In genomic region chr2:127685410-127686110, GRCh38 we compare ENCODE assay signal across 21 cellular contexts. TPM values are rescaled to one million over a fixed set of nuclear protein-coding genes. Genes with fewer than 3 reads are reported as not detected.
DNase-seq lines count a peak whose midpoint lies in the region; ATAC-seq, FAIRE-seq and TF ChIP-seq lines count a peak whose summit lies in the region.
"Had no signal": no experiment of that assay in that cellular context is flagged by ENCODE, and none has a peak within 500 bp of the region (broad histone marks: within the 10 kb centered on the region; RNA-seq: fewer than 3 reads in every experiment).

No MANE protein-coding gene starts in this region.

- peaks cover 22 to 27% of the 10 kb centered on the region in 2 experiments for H3K9me3 Mint-ChIP-seq in H9
- H3K9me3 Mint-ChIP-seq in activated CD8-positive, alpha-beta T cell treated with anti-CD3 and anti-CD28 coated beads, Interleukin-2, amount 10 ng/mL, durations not matched to agents 7 days and 5 days (ENCODE audit: insufficient read depth) = peaks cover 10% of the 10 kb centered on the region

- H3K9me1 ChIP-seq in K562 (ENCODE audit: control insufficient read depth, insufficient read depth, low read length) = no peaks in the 10 kb centered on the region

- H3K4me3 ChIP-seq in K562 (no peak overlapping the region), mesenchymal stem cell (ENCODE audit: insufficient read depth in 1 of 2, low read depth in 1 of 2, low read length in 2 of 2) (no peak overlapping the region), smooth muscle cell (no peak overlapping the region)
- H3K4me3 ChIP-seq: BLaER1 had no signal

- H3T11ph ChIP-seq in H9 (ENCODE audit: low read length) = no peak overlapping the region

- intact Hi-C loops in K562 (cut with micrococcal nuclease) = no loop called here

- H3K27ac Mint-ChIP-seq in H9 = no peak overlapping the region
- no peak overlapping the region for H3K27ac Mint-ChIP-seq in activated CD8-positive, alpha-beta T cell treated with anti-CD3 and anti-CD28 coated beads, Interleukin-2, amount 10 ng/mL, durations not matched to agents 7 days and 5 days
- H3K27ac Mint-ChIP-seq: CD8-positive, alpha-beta memory T cell had no signal

- WGBS in K562 (ENCODE audit: insufficient coverage, low coverage, missing lambda C conversion rate) = 7% methylated on average over 8 of the region's 8 CpGs
- 81% methylated on average over 8 of the region's 8 CpGs for WGBS in mesenchymal stem cell
- 37% methylated on average over 8 of the region's 8 CpGs for WGBS in smooth muscle cell (ENCODE audit: low lambda C conversion rate)
- WGBS in H9 (ENCODE audit: extremely low coverage, insufficient read length, low lambda C conversion rate) = no CpG with 5 or more reads among the region's 8 CpGs

- no peaks in the 10 kb centered on the region for H3K36me3 ChIP-seq in K562 (ENCODE audit: control insufficient read depth, insufficient read depth, low read length)
- no peaks in the 10 kb centered on the region for H3K36me3 ChIP-seq in mesenchymal stem cell (ENCODE audit: control insufficient read depth in 1 of 2, insufficient read depth in 2 of 2, low read depth in 1 of 2, low read length in 2 of 2)
- no peaks in the 10 kb centered on the region for H3K36me3 ChIP-seq in smooth muscle cell (ENCODE audit: low read depth)

- DNase-seq in NCI-H82 (lab: John Stamatoyannopoulos, UW) = peak; percentile 76
- no peak for DNase-seq in NCI-H82 treated with DMSO at 0.1 percent for 48 hours (lab: John Stamatoyannopoulos, UW; ENCODE audit: unreplicated experiment)
- DNase-seq in K562 (ENCODE audit: extremely low read depth in 1 of 4, low spot score in 3 of 4) = peak in 1 of 4 experiments; percentile 3
- DNase-seq in mesenchymal stem cell = no peak
- DNase-seq in smooth muscle cell (lab: John Stamatoyannopoulos, UW; ENCODE audit: unreplicated experiment) = no peak
- no peak for DNase-seq in H9
- DNase-seq in activated CD8-positive, alpha-beta T cell treated with anti-CD3 and anti-CD28 coated beads, Interleukin-2, amount 10 ng/mL, durations not matched to agents 7 days and 5 days = no peak
- no peak for DNase-seq in stimulated activated naive CD4-positive, alpha-beta T cell treated with Interleukin-2 at 50 U/mL for 16 hours (lab: John Stamatoyannopoulos, UW)
- DNase-seq: CD8-positive, alpha-beta memory T cell; H7; Karpas-422; NCI-H1105 treated with DMSO at 0.1 percent for 48 hours; NCI-H187 treated with DMSO at 0.1 percent for 48 hours; NCI-H446 treated with DMSO at 0.1 percent for 48 hours; NCI-H774; SHP77 treated with DMSO at 0.1 percent for 48 hours had no signal

- POLR2A ChIA-PET in K562 (lab: Yijun Ruan, JAX) = no interaction called here
- POLR2A ChIA-PET in activated CD8-positive, alpha-beta T cell treated with anti-CD3 and anti-CD28 coated beads, Interleukin-2, amount 10 ng/mL, durations not matched to agents 7 days and 5 days (lab: Charles Lee) = no interaction called here

- H4K91ac ChIP-seq in mesenchymal stem cell (ENCODE audit: low read length) (no peak overlapping the region), H9 (ENCODE audit: insufficient read length, low read depth, low read length) (no peak overlapping the region)

- no peak for TF ChIP-seq EP300 in K562 (IDR thresholded peaks at IDR 0.05; ENCODE audit: low read length)

- TF ChIP-seq CTCF in K562 (IDR thresholded peaks at IDR 0.05 in 2 of 3, conservative IDR thresholded peaks at IDR 0.05 in 1 of 3; ENCODE audit: insufficient read depth in 2 of 3, low read depth in 1 of 3, low read length in 3 of 3) (no peak), smooth muscle cell (IDR thresholded peaks at IDR 0.05; ENCODE audit: borderline replicate concordance, insufficient read depth, poor library complexity, severe bottlenecking) (no peak), H9 (conservative IDR thresholded peaks at IDR 0.05) (no peak)

- H3K79me2 ChIP-seq in K562 (ENCODE audit: control insufficient read depth, insufficient read depth, low read length) (no peaks in the 10 kb centered on the region), smooth muscle cell (ENCODE audit: low read depth) (no peaks in the 10 kb centered on the region), H9 (ENCODE audit: insufficient read depth, low read length) (no peaks in the 10 kb centered on the region)

- no peak overlapping the region for H2BK20ac ChIP-seq in H9 (ENCODE audit: low read depth, low read length, poor library complexity, severe bottlenecking)

- no peak for FAIRE-seq in K562 (lab: Jason Lieb, UNC)
- FAIRE-seq: HepG2, RCC 7860 had no signal

- no peak overlapping the region; the same call in 1 of the 2 replicates for H3K4me2 ChIP-seq in K562 (ENCODE audit: insufficient read depth, low read length)
- H3K4me2 ChIP-seq in mesenchymal stem cell (ENCODE audit: low read length, poor library complexity, severe bottlenecking) = no peak overlapping the region
- H3K4me2 ChIP-seq in smooth muscle cell = peak overlapping the region; percentile 6
- no peak overlapping the region for H3K4me2 ChIP-seq in H9 (ENCODE audit: insufficient read depth, insufficient read length, low read length)
- H3K4me2 ChIP-seq: BLaER1 had no signal

- peaks cover 6 to 13% of the 10 kb centered on the region in 2 experiments for H3K4me1 Mint-ChIP-seq in H9
- H3K4me1 Mint-ChIP-seq in activated CD8-positive, alpha-beta T cell treated with anti-CD3 and anti-CD28 coated beads, Interleukin-2, amount 10 ng/mL, durations not matched to agents 7 days and 5 days (ENCODE audit: low read depth) = peaks cover 2% of the 10 kb centered on the region
- H3K4me1 Mint-ChIP-seq: CD8-positive, alpha-beta memory T cell had no signal

- H2BK5ac ChIP-seq in mesenchymal stem cell (ENCODE audit: low read depth, low read length, poor library complexity, severe bottlenecking) = no peak overlapping the region
- H2BK5ac ChIP-seq in H9 (ENCODE audit: insufficient read length, low read length) = no peak overlapping the region

- no peak overlapping the region for H3K4me3 Mint-ChIP-seq in H9
- no peak overlapping the region for H3K4me3 Mint-ChIP-seq in activated CD8-positive, alpha-beta T cell treated with anti-CD3 and anti-CD28 coated beads, Interleukin-2, amount 10 ng/mL, durations not matched to agents 7 days and 5 days
- H3K4me3 Mint-ChIP-seq: CD8-positive, alpha-beta memory T cell had no signal

- H2BK12ac ChIP-seq in mesenchymal stem cell (ENCODE audit: low read length in 2 of 2) (no peak overlapping the region), H9 (ENCODE audit: insufficient read length, low read depth, low read length) (no peak overlapping the region)

- no TSS peak for BruUV-seq in K562 (replicated peaks; lab: Mats Ljungman, UMichigan)

- H3K9me3 ChIP-seq in K562 (replicated peaks; ENCODE audit: control insufficient read depth, insufficient read depth, low read depth, low read length) (peaks cover 7% of the 10 kb centered on the region; the same call in 1 of the 2 replicates), mesenchymal stem cell (ENCODE audit: control insufficient read depth, low read length) (peaks cover 11% of the 10 kb centered on the region), smooth muscle cell (replicated peaks; ENCODE audit: low read depth) (peaks cover 5% of the 10 kb centered on the region), H9 (ENCODE audit: control insufficient read depth, low read depth, low read length) (peaks cover 5% of the 10 kb centered on the region)

- H2BK15ac ChIP-seq in mesenchymal stem cell (ENCODE audit: low read depth, poor library complexity, severe bottlenecking) (peak overlapping the region; percentile 48), H9 (ENCODE audit: low read depth, low read length) (no peak overlapping the region)

- no peak overlapping the region for H4K8ac ChIP-seq in mesenchymal stem cell (ENCODE audit: low read length)
- H4K8ac ChIP-seq in H9 (replicated peaks; ENCODE audit: insufficient read length, low read depth, low read length) = no peak overlapping the region

- in situ Hi-C loops in K562 (cut with MboI) = no loop called here

- H3K27ac ChIP-seq in K562 (ENCODE audit: extremely low read depth, low read depth, low read length) = no peak overlapping the region
- H3K27ac ChIP-seq in mesenchymal stem cell (ENCODE audit: low read length, poor library complexity, severe bottlenecking) = no peak overlapping the region
- H3K27ac ChIP-seq in smooth muscle cell (ENCODE audit: low read depth) = peak overlapping the region; percentile 37
- H3K27ac ChIP-seq in H9 (ENCODE audit: insufficient read length, low read depth, low read length) = no peak overlapping the region
- H3K27ac ChIP-seq: 22Rv1, BLaER1 had no signal

- peaks cover 19 to 30% of the 10 kb centered on the region in 2 experiments for H3K27me3 ChIP-seq in K562 (ENCODE audit: control insufficient read depth in 2 of 2, insufficient read depth in 2 of 2, low read length in 2 of 2)
- no peaks in the 10 kb centered on the region for H3K27me3 ChIP-seq in mesenchymal stem cell (ENCODE audit: control insufficient read depth in 1 of 2, insufficient read depth in 1 of 2, low read length in 2 of 2)
- no peaks in the 10 kb centered on the region for H3K27me3 ChIP-seq in smooth muscle cell (ENCODE audit: low read depth)
- H3K27me3 ChIP-seq in H9 (ENCODE audit: insufficient read depth, low read length) = no peaks in the 10 kb centered on the region
- H3K27me3 ChIP-seq: BLaER1 had no signal

- H3K27me3 Mint-ChIP-seq in H9 (ENCODE audit: low read depth) = peaks cover 9% of the 10 kb centered on the region
- H3K27me3 Mint-ChIP-seq in activated CD8-positive, alpha-beta T cell treated with anti-CD3 and anti-CD28 coated beads, Interleukin-2, amount 10 ng/mL, durations not matched to agents 7 days and 5 days (ENCODE audit: low read depth) = peaks cover 15% of the 10 kb centered on the region

- peak; percentile 25; the same call in 1 of the 3 replicates for ATAC-seq in K562
- no peak for ATAC-seq in activated CD8-positive, alpha-beta T cell treated with anti-CD3 and anti-CD28 coated beads, Interleukin-2, amount 10 ng/mL, durations not matched to agents 7 days and 5 days
- ATAC-seq: HepG2 had no signal

- no peak overlapping the region for H2BK120ac ChIP-seq in mesenchymal stem cell (ENCODE audit: low read depth, low read length)
- H2BK120ac ChIP-seq in H9 (ENCODE audit: low read depth, low read length, poor library complexity, severe bottlenecking) = no peak overlapping the region

- H2AFZ ChIP-seq in K562 (ENCODE audit: low read depth, low read length) = no peak overlapping the region
- no peak overlapping the region for H2AFZ ChIP-seq in mesenchymal stem cell (ENCODE audit: low read depth, low read length)
- H2AFZ ChIP-seq in smooth muscle cell (ENCODE audit: low read depth) = no peak overlapping the region
- H2AFZ ChIP-seq in H9 (ENCODE audit: low read length) = no peak overlapping the region

- H3K4ac ChIP-seq in mesenchymal stem cell (ENCODE audit: low read depth in 1 of 2, low read length in 2 of 2) (no peak overlapping the region), H9 (ENCODE audit: low read depth, low read length) (no peak overlapping the region)

- H4K5ac ChIP-seq in H9 (ENCODE audit: insufficient read length, low read depth, low read length) = no peak overlapping the region

- CTCF ChIA-PET in K562 (lab: Yijun Ruan, JAX; ENCODE audit: low intra/inter-chr PET ratio) = no interaction called here
- CTCF ChIA-PET in activated CD8-positive, alpha-beta T cell treated with anti-CD3 and anti-CD28 coated beads, Interleukin-2, amount 10 ng/mL, durations not matched to agents 7 days and 5 days (lab: Charles Lee) = no interaction called here

- peaks cover 30% of the 10 kb centered on the region for H3F3A ChIP-seq in smooth muscle cell (ENCODE audit: low read depth)

- H3K4me1 ChIP-seq in K562 (replicated peaks in 1 of 2; ENCODE audit: control insufficient read depth in 2 of 2, insufficient read depth in 2 of 2, low read length in 2 of 2) (peaks cover 0 to 11% of the 10 kb centered on the region in 2 experiments; a peak in 3 of 5 replicates), mesenchymal stem cell (ENCODE audit: control insufficient read depth, insufficient read depth, low read depth, low read length) (peaks cover 3% of the 10 kb centered on the region), smooth muscle cell (ENCODE audit: low read depth) (peaks cover 16% of the 10 kb centered on the region), H9 (ENCODE audit: insufficient read depth, low read length) (no peaks in the 10 kb centered on the region; the same call in 1 of the 2 replicates)

- H2AK5ac ChIP-seq in mesenchymal stem cell (ENCODE audit: low read length, severe bottlenecking) = no peak overlapping the region
- no peak overlapping the region for H2AK5ac ChIP-seq in H9 (ENCODE audit: insufficient read length, low read length)

- no peak overlapping the region for H3K56ac ChIP-seq in H9 (ENCODE audit: insufficient read length, low read depth, low read length)

- TF ChIP-seq RAD21 in K562 (CRISPR knock-in tag; conservative IDR thresholded peaks at IDR 0.05 in 1 of 2, IDR thresholded peaks at IDR 0.05 in 1 of 2) = no peak

- H3K9ac ChIP-seq in K562 (ENCODE audit: insufficient read depth in 1 of 2, low read depth in 2 of 2, low read length in 2 of 2) = 0 out of 4 replicates have a peak overlapping the region, but pooled peaks of 1 of the 2 experiments have one; percentile 4
- H3K9ac ChIP-seq in mesenchymal stem cell (ENCODE audit: low read length) = no peak overlapping the region
- H3K9ac ChIP-seq in smooth muscle cell (ENCODE audit: low read depth) = no peak overlapping the region
- no peak overlapping the region for H3K9ac ChIP-seq in H9 (ENCODE audit: extremely low read depth, insufficient read length, low read length)
- H3K9ac ChIP-seq: BLaER1 had no signal

- no peaks in the 10 kb centered on the region for H4K20me1 ChIP-seq in K562 (replicated peaks; ENCODE audit: control insufficient read depth, insufficient read depth, low read length)
- H4K20me1 ChIP-seq in smooth muscle cell (ENCODE audit: low read depth) = no peaks in the 10 kb centered on the region
- H4K20me1 ChIP-seq in H9 (ENCODE audit: control insufficient read depth, insufficient read depth, insufficient read length) = no peaks in the 10 kb centered on the region
- H4K20me1 ChIP-seq: BLaER1 had no signal

- H3K36me3 Mint-ChIP-seq in H9 (ENCODE audit: insufficient read depth in 1 of 3, low read depth in 3 of 3) = peaks cover 0 to 11% (median 7%) of the 10 kb centered on the region in 3 experiments; a peak in 3 of 7 replicates
- H3K36me3 Mint-ChIP-seq in activated CD8-positive, alpha-beta T cell treated with anti-CD3 and anti-CD28 coated beads, Interleukin-2, amount 10 ng/mL, durations not matched to agents 7 days and 5 days (ENCODE audit: low read depth) = peaks cover 5% of the 10 kb centered on the region

- H3K23ac ChIP-seq in mesenchymal stem cell (ENCODE audit: low read length in 2 of 2) = no peak overlapping the region
- H3K23ac ChIP-seq in H9 (ENCODE audit: insufficient read length, low read depth, low read length) = no peak overlapping the region

- no peak for TF ChIP-seq POLR2A in K562 (conservative IDR thresholded peaks at IDR 0.05)

- no peaks in the 10 kb centered on the region for H3K23me2 ChIP-seq in H9 (ENCODE audit: insufficient read length, low read depth, low read length, poor library complexity, severe bottlenecking)

- H3K14ac ChIP-seq in mesenchymal stem cell (ENCODE audit: low read length in 2 of 2) = no peak overlapping the region
- no peak overlapping the region for H3K14ac ChIP-seq in H9 (ENCODE audit: insufficient read depth, low read length)

- H3K79me1 ChIP-seq in mesenchymal stem cell (replicated peaks; ENCODE audit: low read length, poor library complexity, severe bottlenecking) = no peaks in the 10 kb centered on the region
- no peaks in the 10 kb centered on the region for H3K79me1 ChIP-seq in H9 (ENCODE audit: insufficient read depth, low read depth, low read length, poor library complexity, severe bottlenecking)

- no peak overlapping the region for H3K18ac ChIP-seq in mesenchymal stem cell (ENCODE audit: low read depth in 1 of 2, low read length in 2 of 2)
- H3K18ac ChIP-seq in H9 (ENCODE audit: insufficient read length, low read depth, low read length) = no peak overlapping the region

RNA-seq across cellular contexts. Expression of gene LIMS2, which starts 10.2 kb away (rescaled TPM):
- not detected in 2 replicates for total RNA-seq in K562 (2011; cell fraction: chromatin; rRNA removed; ENCODE audit: low replicate concordance)
- not detected in 2 replicates for total RNA-seq in K562 (2011; cell fraction: nucleolus; rRNA removed)
- not detected in 2 replicates for total RNA-seq in K562 (2011; cell fraction: nucleoplasm; rRNA removed)
- total RNA-seq in K562 (2014; rRNA removed) = not detected in 2 replicates
- total RNA-seq in K562 (2014; rRNA removed; fragmentation: Illumina TruSeq; extraction: Trizol) = not detected in 2 replicates
- total RNA-seq in K562 (2015; rRNA removed; fragmentation: Illumina TruSeq; extraction: Trizol) = not detected in 2 replicates
- 0.11 and 0.22 TPM in 2 replicates for total RNA-seq in K562 (2021)
- 0.04 TPM in 1 of 2 replicates, not detected in the other for polyA plus RNA-seq in K562 (2011; rRNA removed)
- polyA plus RNA-seq in K562 (2011; cell fraction: cytosol; rRNA removed) = not detected in 2 replicates
- not detected in 2 replicates for polyA plus RNA-seq in K562 (2011; cell fraction: nucleus; rRNA removed)
- 0.08 TPM in 2 replicates for polyA plus RNA-seq in K562 (2012)
- polyA plus RNA-seq in K562 (2014; fragmentation: Illumina TruSeq; extraction: Trizol) = not detected in 2 replicates
- polyA plus RNA-seq in K562 (2014; fragmentation: Nextera tagmentation; extraction: Ambion mirVana) = not detected
- not detected in 2 replicates for polyA plus RNA-seq in K562 (2014; rRNA removed)
- polyA minus RNA-seq in K562 (2011; rRNA and poly(A)+ RNA removed) = not detected in 2 replicates
- polyA minus RNA-seq in K562 (2011; cell fraction: cytosol; rRNA and poly(A)+ RNA removed) = not detected in 2 replicates
- not detected in 2 replicates for polyA minus RNA-seq in K562 (2011; cell fraction: nucleus; rRNA and poly(A)+ RNA removed)
- polyA plus RNA-seq in mesenchymal stem cell (2013, experiment 1 of 2) = 37.6 TPM
- 36.4 TPM for polyA plus RNA-seq in mesenchymal stem cell (2013, experiment 2 of 2)
- 8.4 and 9.7 TPM in 2 replicates for total RNA-seq in smooth muscle cell
- polyA plus RNA-seq in smooth muscle cell = 21.0 and 22.3 TPM in 2 replicates
- 5.7 and 5.9 TPM in 2 replicates for total RNA-seq in H9 (2021)
- total RNA-seq in activated CD8-positive, alpha-beta T cell treated with anti-CD3 and anti-CD28 coated beads, Interleukin-2, amount 10 ng/mL, durations not matched to agents 7 days and 5 days = 10 to 100 TPM; 35.3 to 38.3 TPM

RNA-seq across cellular contexts. Expression of gene SFT2D3, which starts 15.7 kb away (rescaled TPM):
- 11.0 and 11.3 TPM in 2 replicates for total RNA-seq in K562 (2011; cell fraction: chromatin; rRNA removed; ENCODE audit: low replicate concordance)
- 15.0 and 17.7 TPM in 2 replicates for total RNA-seq in K562 (2011; cell fraction: nucleolus; rRNA removed)
- 14.9 and 19.2 TPM in 2 replicates for total RNA-seq in K562 (2011; cell fraction: nucleoplasm; rRNA removed)
- total RNA-seq in K562 (2014; rRNA removed) (8.9 and 12.1 TPM in 2 replicates), K562 (2014; rRNA removed; fragmentation: Illumina TruSeq; extraction: Trizol) (7.7 and 9.1 TPM in 2 replicates), K562 (2015; rRNA removed; fragmentation: Illumina TruSeq; extraction: Trizol) (6.3 and 7.5 TPM in 2 replicates), K562 (2021) (8.8 and 9.9 TPM in 2 replicates), smooth muscle cell (7.0 and 7.3 TPM in 2 replicates), H9 (2021) (4.7 and 5.0 TPM in 2 replicates)
- polyA plus RNA-seq in K562 (2011; rRNA removed) (9.1 and 9.2 TPM in 2 replicates), K562 (2014; fragmentation: Illumina TruSeq; extraction: Trizol) (7.7 and 8.9 TPM in 2 replicates), K562 (2014; fragmentation: Nextera tagmentation; extraction: Ambion mirVana) (not detected), K562 (2014; rRNA removed) (9.6 and 11.6 TPM in 2 replicates), smooth muscle cell (not detected in 2 replicates)
- polyA plus RNA-seq in K562 (2011; cell fraction: cytosol; rRNA removed) = 9.0 and 10.1 TPM in 2 replicates
- polyA plus RNA-seq in K562 (2011; cell fraction: nucleus; rRNA removed) = 4.7 and 5.3 TPM in 2 replicates
- polyA plus RNA-seq in K562 (2012) = 0.12 TPM in 1 of 2 replicates, not detected in the other
- 7.0 and 7.3 TPM in 2 replicates for polyA minus RNA-seq in K562 (2011; rRNA and poly(A)+ RNA removed)
- 3.8 and 4.8 TPM in 2 replicates for polyA minus RNA-seq in K562 (2011; cell fraction: cytosol; rRNA and poly(A)+ RNA removed)
- 7.0 and 9.7 TPM in 2 replicates for polyA minus RNA-seq in K562 (2011; cell fraction: nucleus; rRNA and poly(A)+ RNA removed)
- polyA plus RNA-seq in mesenchymal stem cell (2013, experiment 1 of 2) = 4.5 TPM
- 4.7 TPM for polyA plus RNA-seq in mesenchymal stem cell (2013, experiment 2 of 2)
- 1 to 10 TPM; 4.8 to 5.5 TPM for total RNA-seq in activated CD8-positive, alpha-beta T cell treated with anti-CD3 and anti-CD28 coated beads, Interleukin-2, amount 10 ng/mL, durations not matched to agents 7 days and 5 days

RNA-seq across cellular contexts. Expression of gene GPR17, which starts 39.6 kb away (rescaled TPM):
- total RNA-seq in K562 (2011; cell fraction: chromatin; rRNA removed; ENCODE audit: low replicate concordance) = not detected in 2 replicates
- not detected in 2 replicates for total RNA-seq in K562 (2011; cell fraction: nucleolus; rRNA removed)
- total RNA-seq in K562 (2011; cell fraction: nucleoplasm; rRNA removed) = not detected in 2 replicates
- not detected in 2 replicates for total RNA-seq in K562 (2014; rRNA removed)
- total RNA-seq in K562 (2014; rRNA removed; fragmentation: Illumina TruSeq; extraction: Trizol) = not detected in 2 replicates
- total RNA-seq in K562 (2015; rRNA removed; fragmentation: Illumina TruSeq; extraction: Trizol) = not detected in 2 replicates
- total RNA-seq in K562 (2021) = not detected in 2 replicates
- polyA plus RNA-seq in K562 (2011; rRNA removed) = not detected in 2 replicates
- not detected in 2 replicates for polyA plus RNA-seq in K562 (2011; cell fraction: cytosol; rRNA removed)
- polyA plus RNA-seq in K562 (2011; cell fraction: nucleus; rRNA removed) = not detected in 2 replicates
- polyA plus RNA-seq in K562 (2012) = not detected in 2 replicates
- not detected in 2 replicates for polyA plus RNA-seq in K562 (2014; fragmentation: Illumina TruSeq; extraction: Trizol)
- not detected for polyA plus RNA-seq in K562 (2014; fragmentation: Nextera tagmentation; extraction: Ambion mirVana)
- not detected in 2 replicates for polyA plus RNA-seq in K562 (2014; rRNA removed)
- polyA minus RNA-seq in K562 (2011; rRNA and poly(A)+ RNA removed) = not detected in 2 replicates
- not detected in 2 replicates for polyA minus RNA-seq in K562 (2011; cell fraction: cytosol; rRNA and poly(A)+ RNA removed)
- not detected in 2 replicates for polyA minus RNA-seq in K562 (2011; cell fraction: nucleus; rRNA and poly(A)+ RNA removed)
- polyA plus RNA-seq in mesenchymal stem cell (2013, experiment 1 of 2) = not detected
- not detected for polyA plus RNA-seq in mesenchymal stem cell (2013, experiment 2 of 2)
- not detected in 2 replicates for total RNA-seq in smooth muscle cell
- not detected in 2 replicates for polyA plus RNA-seq in smooth muscle cell
- total RNA-seq in H9 (2021) = 0.35 TPM in 1 of 2 replicates, not detected in the other
- total RNA-seq in activated CD8-positive, alpha-beta T cell treated with anti-CD3 and anti-CD28 coated beads, Interleukin-2, amount 10 ng/mL, durations not matched to agents 7 days and 5 days = not detected
- total RNA-seq: CD8-positive, alpha-beta memory T cell; Daoy; H7; HepG2 had no signal
- polyA plus RNA-seq: CD8-positive, alpha-beta memory T cell; HepG2 had no signal
